In the genomic region with DNA sequence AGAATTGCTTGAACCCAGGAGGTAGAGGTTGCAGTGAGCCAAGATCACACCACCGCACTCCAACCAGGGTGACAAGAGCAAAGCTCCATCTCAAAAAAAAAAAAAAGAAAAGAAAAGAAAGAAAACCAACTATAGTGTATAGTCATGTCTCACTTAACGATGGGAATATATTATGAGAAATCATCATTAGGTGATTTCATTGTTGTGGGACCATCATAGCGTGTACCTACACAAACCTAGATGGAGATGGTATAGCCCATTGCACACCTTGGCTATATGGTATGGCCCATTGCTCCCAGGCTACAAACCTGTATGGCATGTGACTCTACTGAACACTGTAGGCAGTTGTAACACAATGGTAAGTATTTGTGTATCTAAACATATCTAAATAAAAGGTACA, we compare ENCODE assay signal across 29 cellular contexts.
"Had no signal": no experiment of that assay in that cellular context is flagged by ENCODE, and none has a peak within 500 bp of the region (broad histone marks: within the 10 kb centered on the region; RNA-seq: fewer than 3 reads in every experiment).

No MANE protein-coding gene starts in this region.

- H3K79me2 ChIP-seq: hepatocyte had no signal

- H3K4me2 ChIP-seq: hepatocyte had no signal

- H3K4me3 ChIP-seq: colonic mucosa, coronary artery, dorsolateral prefrontal cortex, esophagus muscularis mucosa, esophagus squamous epithelium, gastrocnemius medialis, gastroesophageal sphincter, heart left ventricle, heart right ventricle, hepatocyte had no signal

- H3K4me1 ChIP-seq: colonic mucosa, esophagus muscularis mucosa, esophagus squamous epithelium, foreskin keratinocyte, gastrocnemius medialis, gastroesophageal sphincter, heart left ventricle, heart right ventricle had no signal

- H3K9me3 ChIP-seq: colonic mucosa, esophagus muscularis mucosa, esophagus squamous epithelium, gastrocnemius medialis, gastroesophageal sphincter had no signal

- H3K27me3 ChIP-seq: colonic mucosa, dorsolateral prefrontal cortex, esophagus squamous epithelium, foreskin keratinocyte, gastrocnemius medialis, gastroesophageal sphincter, heart left ventricle, heart right ventricle, hepatocyte had no signal

- H2AFZ ChIP-seq: hepatocyte had no signal

- H3K27ac ChIP-seq: colonic mucosa, coronary artery, dorsolateral prefrontal cortex, epithelial cell of prostate, esophagus muscularis mucosa, esophagus squamous epithelium, foreskin keratinocyte, gastrocnemius medialis, gastroesophageal sphincter, heart left ventricle, heart right ventricle, hepatocyte had no signal

- DNase-seq: colonic mucosa; cortex of kidney; dermis blood vessel endothelial cell; dorsolateral prefrontal cortex; effector CD4-positive, alpha-beta T cell; effector CD8-positive, alpha-beta T cell; effector memory CD4-positive, alpha-beta T cell; effector memory CD8-positive, alpha-beta T cell; endodermal cell; erythroblast; esophagus squamous epithelium; foreskin fibroblast; foreskin keratinocyte; foreskin melanocyte; gastrocnemius medialis; glutamatergic neuron; head of caudate nucleus; heart left ventricle; heart right ventricle had no signal

- H3K36me3 ChIP-seq: colonic mucosa, esophagus muscularis mucosa, esophagus squamous epithelium, gastrocnemius medialis, gastroesophageal sphincter, heart left ventricle, heart right ventricle had no signal

- FAIRE-seq: colon, endometrium, endothelial cell of umbilical vein, frontal cortex had no signal

- ATAC-seq: effector memory CD8-positive, alpha-beta T cell; esophagus mucosa; foreskin keratinocyte; gastrocnemius medialis; gastroesophageal sphincter; heart left ventricle; heart right ventricle had no signal
